Comparison of ENCODE assay signal across 8 cellular contexts in the genomic region with DNA sequence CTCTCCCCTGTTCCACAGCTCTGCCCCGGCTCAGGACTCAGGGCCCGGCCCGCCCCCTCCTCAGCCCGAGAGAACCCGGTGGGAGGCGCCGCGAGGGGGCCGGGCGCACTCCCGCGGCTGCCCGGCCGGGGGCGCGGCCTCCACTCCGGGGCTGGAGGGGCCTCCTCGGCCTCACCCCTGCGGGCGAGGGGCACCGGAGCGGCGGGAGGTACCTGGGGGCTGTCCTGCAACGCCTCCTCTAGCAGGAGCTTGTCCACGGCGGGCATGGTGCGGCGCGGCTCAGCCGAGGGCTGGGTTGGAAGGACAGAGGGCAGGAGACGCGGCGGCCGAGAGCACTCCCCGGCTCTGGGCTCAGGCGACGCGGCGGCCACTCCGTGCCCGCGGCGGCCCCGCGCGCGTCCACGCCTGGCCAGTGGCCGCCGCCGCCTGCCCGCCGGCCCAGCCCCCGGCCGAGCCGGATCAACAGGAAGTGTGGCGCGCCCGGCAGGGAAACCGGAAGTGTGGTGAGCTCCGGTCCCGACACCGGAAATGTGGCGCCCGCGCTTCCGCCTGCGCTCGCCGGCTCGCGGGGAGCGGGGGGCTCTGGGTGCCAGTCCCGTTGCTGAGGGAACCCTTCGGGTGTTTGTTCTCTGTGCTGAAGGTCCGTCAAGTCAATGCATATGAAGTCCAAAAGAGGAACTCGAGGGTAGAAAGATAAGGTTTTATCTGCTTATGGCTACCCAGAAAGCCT. TPM values are rescaled to one million over a fixed set of nuclear protein-coding genes. Genes with fewer than 3 reads are reported as not detected.
A peak's percentile ranks its signal among the peaks of the same experiment; 100 is the strongest.
DNase-seq lines count a peak whose midpoint lies in the region; ATAC-seq and TF ChIP-seq lines count a peak whose summit lies in the region.

A gene with protein sequence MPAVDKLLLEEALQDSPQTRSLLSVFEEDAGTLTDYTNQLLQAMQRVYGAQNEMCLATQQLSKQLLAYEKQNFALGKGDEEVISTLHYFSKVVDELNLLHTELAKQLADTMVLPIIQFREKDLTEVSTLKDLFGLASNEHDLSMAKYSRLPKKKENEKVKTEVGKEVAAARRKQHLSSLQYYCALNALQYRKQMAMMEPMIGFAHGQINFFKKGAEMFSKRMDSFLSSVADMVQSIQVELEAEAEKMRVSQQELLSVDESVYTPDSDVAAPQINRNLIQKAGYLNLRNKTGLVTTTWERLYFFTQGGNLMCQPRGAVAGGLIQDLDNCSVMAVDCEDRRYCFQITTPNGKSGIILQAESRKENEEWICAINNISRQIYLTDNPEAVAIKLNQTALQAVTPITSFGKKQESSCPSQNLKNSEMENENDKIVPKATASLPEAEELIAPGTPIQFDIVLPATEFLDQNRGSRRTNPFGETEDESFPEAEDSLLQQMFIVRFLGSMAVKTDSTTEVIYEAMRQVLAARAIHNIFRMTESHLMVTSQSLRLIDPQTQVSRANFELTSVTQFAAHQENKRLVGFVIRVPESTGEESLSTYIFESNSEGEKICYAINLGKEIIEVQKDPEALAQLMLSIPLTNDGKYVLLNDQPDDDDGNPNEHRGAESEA (minus strand): TSS at position 428 of the 730 bp plus-strand sequence. CDS start 162 bp downstream, at position 266.

- H3K4me1 Mint-ChIP-seq in activated naive CD4-positive, alpha-beta T cell treated with anti-CD3 and anti-CD28 coated beads, Interleukin-2, amount 50 U/mL, for 24 hours: peaks cover 51% of the 10 kb centered on the region

- no peaks in the 10 kb centered on the region for H3K36me3 Mint-ChIP-seq in activated naive CD4-positive, alpha-beta T cell treated with anti-CD3 and anti-CD28 coated beads, Interleukin-2, amount 50 U/mL, for 24 hours

- no peaks in the 10 kb centered on the region for H3K36me3 ChIP-seq in suprapubic skin

- H3K27me3 ChIP-seq in suprapubic skin: no peaks in the 10 kb centered on the region

- no peaks in the 10 kb centered on the region for H3K27me3 Mint-ChIP-seq in activated naive CD4-positive, alpha-beta T cell treated with anti-CD3 and anti-CD28 coated beads, Interleukin-2, amount 50 U/mL, for 24 hours

- H3K9me3 ChIP-seq in suprapubic skin: no peaks in the 10 kb centered on the region

- H3K27ac ChIP-seq in suprapubic skin: peak within 1 kb of the TSS; percentile 97

- WGBS in suprapubic skin: 0% methylated on average over 3 of the region's 77 CpGs

- peak; percentile 77 for DNase-seq in GM04504 (ENCODE audit: low read depth)
- DNase-seq in HFF-Myc (ENCODE audit: extremely low read depth, low read depth): no peak
- DNase-seq in NCI-H1048 (lab: John Stamatoyannopoulos, UW): peak; percentile 43
- DNase-seq in globus pallidus (ENCODE audit: low spot score): peak; percentile 92
- peak; percentile 86 for DNase-seq in occipital lobe (lab: John Stamatoyannopoulos, UW)
- DNase-seq in suprapubic skin (ENCODE audit: low spot score in 2 of 2): peak; percentile 94 to 95

- H3K4me3 ChIP-seq in HFF-Myc (replicated peaks; ENCODE audit: low read depth, low read length) (peak within 1 kb of the TSS; percentile 69), suprapubic skin (peak within 1 kb of the TSS; percentile 94)

- peaks cover 49% of the 10 kb centered on the region for H3K4me1 ChIP-seq in suprapubic skin

- peak; percentile 90 for ATAC-seq in SK-N-SH treated with all-trans-retinoic acid at 6 μM for 48 hours

- TF ChIP-seq POLR2A in suprapubic skin (IDR thresholded peaks at IDR 0.05): peak; percentile 26 to 91

- peak within 1 kb of the TSS; percentile 91 for H3K4me3 Mint-ChIP-seq in activated naive CD4-positive, alpha-beta T cell treated with anti-CD3 and anti-CD28 coated beads, Interleukin-2, amount 50 U/mL, for 24 hours

- no peaks in the 10 kb centered on the region for H3K9me3 Mint-ChIP-seq in activated naive CD4-positive, alpha-beta T cell treated with anti-CD3 and anti-CD28 coated beads, Interleukin-2, amount 50 U/mL, for 24 hours

- H3K27ac Mint-ChIP-seq in activated naive CD4-positive, alpha-beta T cell treated with anti-CD3 and anti-CD28 coated beads, Interleukin-2, amount 50 U/mL, for 24 hours: peak within 1 kb of the TSS; percentile 93

- no peak for TF ChIP-seq CTCF in HFF-Myc (IDR thresholded peaks at IDR 0.05; ENCODE audit: low read depth, low read length, missing control alignments)
- TF ChIP-seq CTCF in suprapubic skin (IDR thresholded peaks at IDR 0.05): peak; percentile 19 to 58

- TF ChIP-seq EP300 in suprapubic skin (IDR thresholded peaks at IDR 0.05): no peak

TF ChIP-seq in SK-N-SH treated with all-trans-retinoic acid at 6 μM for 48 hours, 23 proteins besides CTCF, POLR2A, EP300 and RAD21:
- TF ChIP-seq PATZ1 (CRISPR knock-in tag; IDR thresholded peaks at IDR 0.05; ENCODE audit: borderline replicate concordance) (0 out of 2 replicates have a peak, but pooled peaks have one; percentile 21), CSDC2 (CRISPR knock-in tag; IDR thresholded peaks at IDR 0.05) (0 out of 2 replicates have a peak, but pooled peaks have one; percentile 19), ESRRG (CRISPR knock-in tag; IDR thresholded peaks at IDR 0.05) (no peak), ISL1 (CRISPR knock-in tag; IDR thresholded peaks at IDR 0.05) (0 out of 2 replicates have a peak, but pooled peaks have one; percentile 6), TSHZ2 (CRISPR knock-in tag; IDR thresholded peaks at IDR 0.05) (no peak; the same call in 1 of the 2 replicates)

RNA-seq across cellular contexts. Expression of the gene that starts here (rescaled TPM):
- total RNA-seq in occipital lobe: 47.1 TPM
- total RNA-seq in suprapubic skin: 100 to 1,000 TPM in 3 of 4 donors, 10 to 100 TPM in 1; 95.2 to 172 (median 110) TPM
